In the genomic region with DNA sequence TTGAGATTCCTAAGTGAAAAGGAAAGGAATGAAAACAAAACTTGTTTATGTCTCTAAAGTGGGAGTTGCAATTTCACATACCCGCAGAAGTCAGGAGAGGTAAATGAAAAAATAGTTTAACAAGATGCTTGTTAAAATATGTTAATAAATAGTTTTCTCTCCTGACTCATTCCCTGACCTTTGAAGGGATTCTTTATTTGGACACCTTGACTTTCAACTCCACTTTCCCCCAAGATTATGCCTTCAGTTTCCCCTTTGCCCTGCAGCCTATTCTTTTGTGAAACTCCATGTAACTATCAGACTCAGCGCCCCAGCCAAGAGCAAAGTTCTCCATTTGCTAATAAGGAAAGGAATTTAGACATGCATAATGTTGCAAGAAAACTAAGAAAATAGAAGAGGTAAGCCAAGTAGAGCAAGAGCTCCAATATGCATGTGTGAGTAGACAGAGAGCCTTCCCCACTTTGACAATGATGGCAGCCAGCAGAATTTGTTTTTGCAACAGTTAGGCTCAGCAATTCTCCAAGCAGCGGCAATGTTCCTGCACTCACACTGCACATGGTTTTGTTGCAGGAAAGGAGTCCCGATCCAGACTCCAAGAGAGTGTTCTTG, we compare ENCODE assay signal across 20 cellular contexts.
DNase-seq lines count a peak whose midpoint lies in the region; ATAC-seq, FAIRE-seq and TF ChIP-seq lines count a peak whose summit lies in the region.
"Had no signal": no experiment of that assay in that cellular context is flagged by ENCODE, and none has a peak within 500 bp of the region (broad histone marks: within the 10 kb centered on the region; RNA-seq: fewer than 3 reads in every experiment).

No MANE protein-coding gene starts in this region.

- 0 out of 2 replicates have a peak, but pooled peaks cover 3% of the 10 kb centered on the region for H3F3A ChIP-seq in GM23338 (replicated peaks; ENCODE audit: low read depth)

- H3K27ac Mint-ChIP-seq in GM23338 = no peak overlapping the region
- H3K27ac Mint-ChIP-seq: activated CD4-positive, alpha-beta memory T cell treated with anti-CD3 and anti-CD28 coated beads, Interleukin-2, amount 10 ng/mL, durations not matched to agents 7 days and 5 days; activated naive CD8-positive, alpha-beta T cell treated with anti-CD3 and anti-CD28 coated beads, Interleukin-2, amount 10 ng/mL, durations not matched to agents 7 days and 5 days had no signal

- no peaks in the 10 kb centered on the region for H3K79me2 ChIP-seq in GM23338 (replicated peaks; ENCODE audit: insufficient read depth)
- H3K79me2 ChIP-seq in hepatocyte = no peaks in the 10 kb centered on the region

- no peak for FAIRE-seq in small intestine (lab: Jason Lieb, UNC)
- FAIRE-seq: islet of Langerhans had no signal

- H3K9me3 Mint-ChIP-seq in GM23338 = peaks cover 16% of the 10 kb centered on the region

- peaks cover 49% of the 10 kb centered on the region for H3K4me1 ChIP-seq in GM23338 (ENCODE audit: insufficient read depth)
- H3K4me1 ChIP-seq in hepatocyte (ENCODE audit: insufficient read depth) = peaks cover 21% of the 10 kb centered on the region
- no peaks in the 10 kb centered on the region for H3K4me1 ChIP-seq in small intestine (ENCODE audit: control insufficient read depth in 2 of 2, insufficient read depth in 1 of 2, low read depth in 1 of 2, low read length in 1 of 2)
- H3K4me1 ChIP-seq: BE2C had no signal

- DNase-seq in GM23338 (ENCODE audit: low spot score) (no peak), choroid plexus epithelial cell (ENCODE audit: low read depth) (peak; percentile 79), hepatocyte (ENCODE audit: low spot score) (no peak), small intestine (peak; percentile 13), NCI-H2227 (lab: John Stamatoyannopoulos, UW; ENCODE audit: unreplicated experiment) (no peak)
- DNase-seq: activated CD4-positive, alpha-beta memory T cell treated with anti-CD3 and anti-CD28 coated beads, Interleukin-2, amount 10 ng/mL, durations not matched to agents 7 days and 5 days; activated naive CD8-positive, alpha-beta T cell treated with anti-CD3 and anti-CD28 coated beads, Interleukin-2, amount 10 ng/mL, durations not matched to agents 7 days and 5 days; activated T-cell treated with anti-CD3 and anti-CD28 coated beads, Interleukin-2, amount 50 U/mL, for 4 hours; BE2C; NCI-H1092; NCI-H69; PC-9; SK-N-SH had no signal

- no peak overlapping the region for H3K27ac ChIP-seq in GM23338 (ENCODE audit: low read depth)
- H3K27ac ChIP-seq in hepatocyte = no peak overlapping the region
- no peak overlapping the region for H3K27ac ChIP-seq in small intestine (ENCODE audit: low read depth in 1 of 2, low read length in 1 of 2)
- H3K27ac ChIP-seq: PC-9, right atrium auricular region had no signal

- H3K36me3 ChIP-seq in GM23338 (ENCODE audit: insufficient read depth) (peaks cover 8% of the 10 kb centered on the region; the same call in 1 of the 2 replicates), hepatocyte (replicated peaks; ENCODE audit: insufficient read depth, low read depth) (no peaks in the 10 kb centered on the region), small intestine (ENCODE audit: control insufficient read depth in 2 of 2, insufficient read depth in 2 of 2, low read length in 2 of 2) (no peaks in the 10 kb centered on the region)
- H3K36me3 ChIP-seq: BE2C, right atrium auricular region had no signal

- ATAC-seq in GM23338 (no peak), HG03159 (IDR thresholded peaks at IDR 0.05; ENCODE audit: unreplicated experiment) (no peak), HG02981 (IDR thresholded peaks at IDR 0.05; ENCODE audit: unreplicated experiment) (no peak), GM18505 (IDR thresholded peaks at IDR 0.05; ENCODE audit: unreplicated experiment) (no peak)

- peaks cover 43% of the 10 kb centered on the region for H3K4me1 Mint-ChIP-seq in GM23338

- no peak overlapping the region for H3K4me2 ChIP-seq in GM23338
- peak overlapping the region; percentile 14 for H3K4me2 ChIP-seq in hepatocyte
- H3K4me2 ChIP-seq: PC-9, SK-N-SH had no signal

- 84% methylated on average over 4 of the region's 4 CpGs for WGBS in hepatocyte (ENCODE audit: low lambda C conversion rate, missing lambda C conversion rate)
- WGBS in small intestine, 3 donors = 66 to 73% (median 66%) methylated on average over 4 of the region's 4 CpGs

- no peaks in the 10 kb centered on the region for H3K27me3 ChIP-seq in GM23338 (ENCODE audit: insufficient read depth)
- no peaks in the 10 kb centered on the region for H3K27me3 ChIP-seq in hepatocyte
- H3K27me3 ChIP-seq in small intestine (ENCODE audit: control insufficient read depth in 2 of 2, insufficient read depth in 2 of 2, low read length in 2 of 2) = no peaks in the 10 kb centered on the region
- H3K27me3 ChIP-seq: BE2C, right atrium auricular region had no signal

- H3K4me3 Mint-ChIP-seq in GM23338 = no peak overlapping the region
- H3K4me3 Mint-ChIP-seq: activated CD4-positive, alpha-beta memory T cell treated with anti-CD3 and anti-CD28 coated beads, Interleukin-2, amount 10 ng/mL, durations not matched to agents 7 days and 5 days; activated naive CD8-positive, alpha-beta T cell treated with anti-CD3 and anti-CD28 coated beads, Interleukin-2, amount 10 ng/mL, durations not matched to agents 7 days and 5 days; activated T-cell treated with anti-CD3 and anti-CD28 coated beads, Interleukin-2, amount 50 U/mL, for 4 hours; central memory CD8-positive, alpha-beta T cell; neural crest cell had no signal

- TF ChIP-seq POLR2A in GM18505 (IDR thresholded peaks at IDR 0.05; ENCODE audit: borderline replicate concordance, extremely low read depth, insufficient read depth, insufficient read length) = no peak

- 0 out of 2 replicates have a peak, but pooled peaks cover 8% of the 10 kb centered on the region for H3K9me2 ChIP-seq in GM23338 (ENCODE audit: insufficient read depth)
- H3K9me2 ChIP-seq in hepatocyte (replicated peaks; ENCODE audit: insufficient read depth) = no peaks in the 10 kb centered on the region
- H3K9me2 ChIP-seq: SK-N-SH had no signal

- TF ChIP-seq CTCF in GM23338 (conservative IDR thresholded peaks at IDR 0.05; ENCODE audit: low read depth in 2 of 2) (no peak), choroid plexus epithelial cell (conservative IDR thresholded peaks at IDR 0.05; ENCODE audit: low read depth, low read length) (no peak), hepatocyte (IDR thresholded peaks at IDR 0.05; ENCODE audit: poor library complexity) (no peak)

- H3K4me3 ChIP-seq in GM23338 (no peak overlapping the region), choroid plexus epithelial cell (ENCODE audit: low read depth, low read length) (no peak overlapping the region), hepatocyte (no peak overlapping the region), small intestine (ENCODE audit: low read depth in 1 of 2, low read length in 2 of 2) (no peak overlapping the region)
- H3K4me3 ChIP-seq: PC-9, right atrium auricular region had no signal

- peaks cover 17% of the 10 kb centered on the region for H3K36me3 Mint-ChIP-seq in GM23338 (ENCODE audit: low read depth)

- H3K9me3 ChIP-seq in hepatocyte (ENCODE audit: low read depth) (no peaks in the 10 kb centered on the region), small intestine (ENCODE audit: control insufficient read depth, low read depth) (no peaks in the 10 kb centered on the region)
- H3K9me3 ChIP-seq: SK-N-SH had no signal

- peak overlapping the region; percentile 60; the same call in 1 of the 2 replicates for H2AFZ ChIP-seq in GM23338
- H2AFZ ChIP-seq in hepatocyte = no peak overlapping the region
- H2AFZ ChIP-seq: PC-9 had no signal

- H3K27me3 Mint-ChIP-seq in GM23338 (ENCODE audit: insufficient read depth, low read depth, poor library complexity) = peaks cover 1% of the 10 kb centered on the region
- H3K27me3 Mint-ChIP-seq: activated CD4-positive, alpha-beta memory T cell treated with anti-CD3 and anti-CD28 coated beads, Interleukin-2, amount 10 ng/mL, durations not matched to agents 7 days and 5 days; activated naive CD8-positive, alpha-beta T cell treated with anti-CD3 and anti-CD28 coated beads, Interleukin-2, amount 10 ng/mL, durations not matched to agents 7 days and 5 days; central memory CD8-positive, alpha-beta T cell had no signal

- H4K20me1 ChIP-seq in GM23338 (replicated peaks; ENCODE audit: insufficient read depth) (no peaks in the 10 kb centered on the region), hepatocyte (ENCODE audit: insufficient read depth, poor library complexity, severe bottlenecking) (no peaks in the 10 kb centered on the region)

TF ChIP-seq in GM23338, 12 proteins besides CTCF, POLR2A, EP300 and RAD21 (continues in another document):
- TF ChIP-seq POLR2AphosphoS5 (IDR thresholded peaks at IDR 0.05; ENCODE audit: low read depth) (no peak), NANOG (IDR thresholded peaks at IDR 0.05; ENCODE audit: borderline replicate concordance) (no peak), ZNF114 (CRISPR knock-in tag; IDR thresholded peaks at IDR 0.05) (no peak), CREB1 (CRISPR knock-in tag; IDR thresholded peaks at IDR 0.05; ENCODE audit: low read depth) (no peak), JUNB (IDR thresholded peaks at IDR 0.05; ENCODE audit: unreplicated experiment) (no peak)

Comparison
In these comparisons a context has a peak if more than half of its experiments do, and no peak if none do; other contexts are left out.
1. DNase-seq: peak in choroid plexus epithelial cell (single experiment) and small intestine (single experiment); none in GM23338 (single experiment), hepatocyte (single experiment) and NCI-H2227 (single experiment).